1 cellular context compared by ENCODE assay signal in genomic region chr20:46020515-46020914, GRCh38.
TF ChIP-seq lines count a peak whose summit lies in the region.

No MANE protein-coding gene starts in this region.

TF ChIP-seq in HepG2, 621 proteins besides CTCF, POLR2A, EP300 and RAD21:
- TF ChIP-seq LCORL (IDR thresholded peaks at IDR 0.05) (no peak), LCORL (CRISPR knock-in tag; IDR thresholded peaks at IDR 0.05) (no peak), ZNF7 (CRISPR knock-in tag; IDR thresholded peaks at IDR 0.05) (0 out of 2 replicates have a peak, but pooled peaks have one; percentile 24), IRX3 (CRISPR knock-in tag; IDR thresholded peaks at IDR 0.05; ENCODE audit: borderline replicate concordance, low read depth) (no peak), RAD51 (IDR thresholded peaks at IDR 0.05; ENCODE audit: borderline replicate concordance) (peak; percentile 75; the same call in 1 of the 2 replicates), CHD4 (IDR thresholded peaks at IDR 0.05; ENCODE audit: borderline replicate concordance, low read length) (peak; percentile 2; the same call in 1 of the 2 replicates), PRDM4 (CRISPR knock-in tag; IDR thresholded peaks at IDR 0.05; ENCODE audit: borderline replicate concordance) (0 out of 2 replicates have a peak, but pooled peaks have one; percentile 36), USF2 (IDR thresholded peaks at IDR 0.05; ENCODE audit: low read depth, low read length) (peak; percentile 85), USF2 (CRISPR knock-in tag; IDR thresholded peaks at IDR 0.05; ENCODE audit: borderline replicate concordance) (peak; percentile 57; the same call in 1 of the 2 replicates)
